Comparison of ENCODE assay signal across 9 cellular contexts in the genomic region with DNA sequence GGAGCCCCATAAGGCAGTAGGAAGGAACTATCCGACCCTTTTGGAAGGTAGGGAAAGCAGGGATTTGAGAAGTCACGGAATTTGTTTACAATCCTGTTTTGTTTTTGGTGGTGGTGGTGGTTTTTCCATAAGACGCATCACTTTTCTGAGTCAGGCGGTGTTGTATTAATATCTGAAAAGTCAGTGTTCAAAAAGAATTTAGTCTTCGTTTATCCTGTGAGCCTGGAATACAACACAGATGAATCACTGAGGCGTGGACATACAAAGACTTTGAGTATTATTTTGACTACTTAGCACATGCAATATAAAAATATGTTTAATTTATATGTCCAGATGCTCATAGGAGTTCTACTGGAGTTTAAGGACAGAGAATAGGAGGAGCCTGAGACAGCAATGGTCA. TPM values are rescaled to one million over a fixed set of nuclear protein-coding genes. Genes with fewer than 3 reads are reported as not detected.
A peak's percentile ranks its signal among the peaks of the same experiment; 100 is the strongest.
DNase-seq lines count a peak whose midpoint lies in the region; ATAC-seq and TF ChIP-seq lines count a peak whose summit lies in the region.
"Had no signal": no experiment of that assay in that cellular context is flagged by ENCODE, and none has a peak within 500 bp of the region (broad histone marks: within the 10 kb centered on the region; RNA-seq: fewer than 3 reads in every experiment).

No MANE protein-coding gene starts in this region.

- DNase-seq in stimulated activated naive CD8-positive, alpha-beta T cell treated with anti-CD3 and anti-CD28 coated beads, Interleukin-15, Interleukin-2, amounts not matched to agents 100 U/mL and 50 U/mL, for 24 hours, result no peak
- DNase-seq in mammary epithelial cell (peak; percentile 61), NOMO-1 (lab: John Stamatoyannopoulos, UW; ENCODE audit: unreplicated experiment in 2 of 2) (no peak)
- DNase-seq: MG63 had no signal

- WGBS in mammary epithelial cell (ENCODE audit: low coverage, missing lambda C conversion rate), result 54% methylated on average over 6 of the region's 6 CpGs

- peak overlapping the region; percentile 90 for H3K4me3 Mint-ChIP-seq in stimulated activated naive CD8-positive, alpha-beta T cell treated with anti-CD3 and anti-CD28 coated beads, Interleukin-15, Interleukin-2, amounts not matched to agents 100 ng/mL and 50 ng/mL, for 24 hours

- H3K9me3 Mint-ChIP-seq in stimulated activated naive CD8-positive, alpha-beta T cell treated with anti-CD3 and anti-CD28 coated beads, Interleukin-15, Interleukin-2, amounts not matched to agents 100 ng/mL and 50 ng/mL, for 24 hours, result peaks cover 44% of the 10 kb centered on the region

- dilution Hi-C loops in mammary epithelial cell (cut with HindIII; ENCODE audit: low sequenced_read_pairs), result no loop called here

- in situ Hi-C loops in mammary epithelial cell (cut with MboI; ENCODE audit: low sequenced_read_pairs in 2 of 2), result no loop called here

- H3K27me3 ChIP-seq in mammary epithelial cell (ENCODE audit: insufficient read depth, low read length) (no peaks in the 10 kb centered on the region), mucosa of rectum (ENCODE audit: control insufficient read depth in 2 of 2, insufficient read depth in 2 of 2, low read length in 2 of 2) (no peaks in the 10 kb centered on the region)
- H3K27me3 ChIP-seq: MG63 had no signal

- BruUV-seq in mammary epithelial cell (replicated peaks; lab: Mats Ljungman, UMichigan), result no TSS peak

- H3K27ac ChIP-seq in mammary epithelial cell (ENCODE audit: insufficient read depth, low read depth, low read length), result peak overlapping the region; percentile 63
- no peak overlapping the region for H3K27ac ChIP-seq in mucosa of rectum (ENCODE audit: low read depth in 2 of 2, low read length in 2 of 2)

- no peak overlapping the region for H3K27ac Mint-ChIP-seq in stimulated activated naive CD8-positive, alpha-beta T cell treated with anti-CD3 and anti-CD28 coated beads, Interleukin-15, Interleukin-2, amounts not matched to agents 100 ng/mL and 50 ng/mL, for 24 hours

- H3K4me1 ChIP-seq in mammary epithelial cell (ENCODE audit: insufficient read depth, low read length) (peaks cover 13% of the 10 kb centered on the region), mucosa of rectum (ENCODE audit: control insufficient read depth in 2 of 2, insufficient read depth in 2 of 2, low read length in 2 of 2) (peaks cover 5% of the 10 kb centered on the region in 2 donors)

- no peak for TF ChIP-seq CTCF in mammary epithelial cell (conservative IDR thresholded peaks at IDR 0.05 in 1 of 2, IDR thresholded peaks at IDR 0.05 in 1 of 2; ENCODE audit: extremely low read depth in 1 of 2, insufficient read depth in 1 of 2, low read depth in 1 of 2, low read length in 2 of 2)

- no peaks in the 10 kb centered on the region for H4K20me1 ChIP-seq in mammary epithelial cell (ENCODE audit: insufficient read depth, low read length)

- no peaks in the 10 kb centered on the region for H3K27me3 Mint-ChIP-seq in stimulated activated naive CD8-positive, alpha-beta T cell treated with anti-CD3 and anti-CD28 coated beads, Interleukin-15, Interleukin-2, amounts not matched to agents 100 ng/mL and 50 ng/mL, for 24 hours

- peaks cover 36% of the 10 kb centered on the region for H3K9me3 ChIP-seq in mammary epithelial cell (replicated peaks; ENCODE audit: insufficient read depth, low read length)
- peaks cover 6 to 14% of the 10 kb centered on the region in 2 donors for H3K9me3 ChIP-seq in mucosa of rectum (ENCODE audit: control insufficient read depth in 2 of 2, low read length in 2 of 2)

- peaks cover 49% of the 10 kb centered on the region for H3K36me3 Mint-ChIP-seq in stimulated activated naive CD8-positive, alpha-beta T cell treated with anti-CD3 and anti-CD28 coated beads, Interleukin-15, Interleukin-2, amounts not matched to agents 100 ng/mL and 50 ng/mL, for 24 hours (ENCODE audit: low read depth)

- H3K4me2 ChIP-seq in mammary epithelial cell (ENCODE audit: insufficient read depth, low read depth, low read length), result peak overlapping the region; percentile 86

- no peaks in the 10 kb centered on the region for H3K79me2 ChIP-seq in mammary epithelial cell (ENCODE audit: insufficient read depth, low read length)

- H2AFZ ChIP-seq in mammary epithelial cell (ENCODE audit: low read depth, low read length), result peak overlapping the region; percentile 94

- H3K36me3 ChIP-seq in mammary epithelial cell (ENCODE audit: insufficient read depth, low read length) (peaks cover 9% of the 10 kb centered on the region), mucosa of rectum (ENCODE audit: control insufficient read depth in 2 of 2, insufficient read depth in 2 of 2, low read length in 2 of 2) (peaks cover 7 to 18% of the 10 kb centered on the region in 2 donors)
- H3K36me3 ChIP-seq: MG63 had no signal

- H3K4me1 Mint-ChIP-seq in stimulated activated naive CD8-positive, alpha-beta T cell treated with anti-CD3 and anti-CD28 coated beads, Interleukin-15, Interleukin-2, amounts not matched to agents 100 ng/mL and 50 ng/mL, for 24 hours (ENCODE audit: low read depth), result peaks cover 22% of the 10 kb centered on the region

- H3K4me3 ChIP-seq in mammary epithelial cell (replicated peaks in 1 of 3; ENCODE audit: insufficient read depth in 1 of 3, low read depth in 2 of 3, low read length in 3 of 3), result peak overlapping the region; percentile 56 to 73 (median 64)
- peak overlapping the region; percentile 79 to 83 for H3K4me3 ChIP-seq in mucosa of rectum (ENCODE audit: low read length in 2 of 2)

- H3K9ac ChIP-seq in mammary epithelial cell (ENCODE audit: insufficient read depth, low read length) (peak overlapping the region; percentile 51), mucosa of rectum (ENCODE audit: low read depth in 1 of 2, low read length in 2 of 2) (peak overlapping the region in 1 of 2 donors; percentile 54)

- ATAC-seq in stimulated activated naive CD8-positive, alpha-beta T cell treated with anti-CD3 and anti-CD28 coated beads, Interleukin-15, Interleukin-2, amounts not matched to agents 100 U/mL and 50 U/mL, for 24 hours, result no peak
- ATAC-seq in GM21423 (IDR thresholded peaks at IDR 0.05; ENCODE audit: unreplicated experiment), result no peak
- ATAC-seq in HG03095 (IDR thresholded peaks at IDR 0.05; ENCODE audit: unreplicated experiment), result no peak
- ATAC-seq in GM21360 (IDR thresholded peaks at IDR 0.05; ENCODE audit: unreplicated experiment), result no peak

- CTCF ChIA-PET in mammary epithelial cell (lab: Charles Lee; ENCODE audit: low non-redundant PET), result no interaction called here

- intact Hi-C loops in mammary epithelial cell (cut with micrococcal nuclease), result loop anchor here (5.0 kb wide), 1 partner anchor 86 kb away; a partner anchor contains a TSS

RNA-seq across cellular contexts. Expression of a gene that starts 0.8 kb away (rescaled TPM):
- total RNA-seq in mammary epithelial cell, result 10 to 100 TPM in 1 of 2 donors, 1 to 10 TPM in 1; 4.8 to 12.0 TPM
- polyA plus RNA-seq in mammary epithelial cell, result 1.8 TPM
- polyA minus RNA-seq in mammary epithelial cell, result 3.9 TPM

RNA-seq across cellular contexts. Expression of a gene that starts 42.5 kb away (rescaled TPM):
- 1 to 10 TPM; 4.3 to 8.8 TPM for total RNA-seq in mammary epithelial cell
- 3.3 TPM for polyA plus RNA-seq in mammary epithelial cell
- 2.8 TPM for polyA minus RNA-seq in mammary epithelial cell

RNA-seq across cellular contexts. Expression of a gene that starts 48.5 kb away (rescaled TPM):
- total RNA-seq in mammary epithelial cell, result 10 to 100 TPM; 12.4 to 14.5 TPM
- 4.4 TPM for polyA plus RNA-seq in mammary epithelial cell
- polyA minus RNA-seq in mammary epithelial cell, result not detected
